31 cellular contexts compared by ENCODE assay signal in the genomic region with DNA sequence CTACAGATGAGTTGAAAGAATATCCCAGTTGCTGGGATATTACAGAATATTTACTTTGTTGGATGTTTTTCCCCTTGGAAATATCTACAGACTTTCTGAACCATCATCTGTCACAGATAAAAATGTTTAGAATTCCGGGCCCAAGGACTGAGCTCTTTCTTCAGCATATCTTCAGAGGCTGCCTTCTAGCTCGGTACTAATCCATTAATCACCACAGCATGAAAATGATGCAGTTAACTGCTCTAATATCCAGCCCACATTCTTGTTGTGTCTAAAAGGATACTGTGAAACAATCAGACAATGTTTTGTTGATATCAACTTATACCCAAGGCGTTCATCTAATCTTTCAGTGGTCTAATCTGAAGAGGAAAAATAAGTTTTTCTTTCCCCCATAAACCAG.
"Had no signal": no experiment of that assay in that cellular context is flagged by ENCODE, and none has a peak within 500 bp of the region (broad histone marks: within the 10 kb centered on the region; RNA-seq: fewer than 3 reads in every experiment).

No MANE protein-coding gene starts in this region.

- H3K27me3 ChIP-seq: breast epithelium, cardiac muscle cell, colonic mucosa, esophagus squamous epithelium had no signal

- H3K36me3 ChIP-seq: cardiac muscle cell, colonic mucosa, esophagus squamous epithelium, WERI-Rb-1 had no signal

- H3K27ac ChIP-seq: breast epithelium, cardiac muscle cell, colonic mucosa, epithelial cell of prostate, esophagus squamous epithelium, WERI-Rb-1 had no signal

- H3K4me3 ChIP-seq: breast epithelium, cardiac muscle cell, colonic mucosa, esophagus squamous epithelium had no signal

- H3K4me3 Mint-ChIP-seq: activated B cell treated with CpG ODN at 0.5 μM for 24 hours; activated CD8-positive, alpha-beta T cell treated with anti-CD3 and anti-CD28 coated beads for 36 hours; activated naive CD8-positive, alpha-beta T cell; activated T-cell treated with anti-CD3 and anti-CD28 coated beads, Interleukin-2, amount 50 U/mL, for 4 hours; activated T-helper 17 cell treated with anti-CD3 and anti-CD28 coated beads, Interleukin-2, amount 50 U/mL, for 72 hours; brain; T-helper 17 cell; T-helper 2 cell treated with Interferon-gamma antibody and Interleukin-4, amounts not matched to agents 5 μg/mL and 100 μg/mL, for 36 hours had no signal

- H3K4me1 Mint-ChIP-seq: activated B cell treated with CpG ODN at 0.5 μM for 24 hours; activated T-helper 17 cell treated with anti-CD3 and anti-CD28 coated beads, Interleukin-2, amount 50 U/mL, for 72 hours; brain; T-helper 17 cell had no signal

- DNase-seq: activated B cell treated with CpG ODN at 0.5 μM for 24 hours; activated CD4-positive, alpha-beta T cell treated with anti-CD3 and anti-CD28 coated beads for 48 hours; activated CD4-positive, alpha-beta T cell treated with anti-CD3 and anti-CD28 coated beads, Interleukin-2, amount 50 U/mL, for 1 hour; activated CD4-positive, alpha-beta T cell treated with anti-CD3 and anti-CD28 coated beads, Interleukin-2, amount 50 U/mL, for 48 hours; activated CD8-positive, alpha-beta memory T cell treated with anti-CD3 and anti-CD28 coated beads for 24 hours; activated CD8-positive, alpha-beta T cell treated with anti-CD3 and anti-CD28 coated beads for 36 hours; activated effector memory CD4-positive, alpha-beta T cell treated with Interleukin-2 at 50 U/mL for 16 hours; activated gamma-delta T cell treated with Interleukin-2 at 50 U/mL for 16 hours; activated naive CD4-positive, alpha-beta T cell treated with anti-CD3 and anti-CD28 coated beads, Interleukin-2, amount 50 U/mL, for 16 hours; activated naive CD4-positive, alpha-beta T cell treated with Interleukin-2 at 50 U/mL for 16 hours; activated T-cell treated with anti-CD3 and anti-CD28 coated beads, Interleukin-2, amount 50 U/mL, for 4 hours; amygdala; aorta; central memory CD4-positive, alpha-beta T cell; cerebellar nuclear complex; colonic mucosa; effector CD8-positive, alpha-beta T cell; esophagus squamous epithelium; foreskin fibroblast; head of caudate nucleus; T-helper 17 cell; T1000; WERI-Rb-1 had no signal

- FAIRE-seq: endothelial cell of umbilical vein had no signal

- H3K27ac Mint-ChIP-seq: activated B cell treated with CpG ODN at 0.5 μM for 24 hours; activated CD8-positive, alpha-beta T cell treated with anti-CD3 and anti-CD28 coated beads for 36 hours; activated naive CD8-positive, alpha-beta T cell; activated T-helper 17 cell treated with anti-CD3 and anti-CD28 coated beads, Interleukin-2, amount 50 U/mL, for 72 hours; brain; T-helper 17 cell; T-helper 2 cell treated with Interferon-gamma antibody and Interleukin-4, amounts not matched to agents 5 μg/mL and 100 μg/mL, for 36 hours had no signal

- H3K9me3 ChIP-seq: breast epithelium, colonic mucosa, esophagus squamous epithelium had no signal

- H3K4me1 ChIP-seq: breast epithelium, colonic mucosa, esophagus squamous epithelium had no signal

- H3K9me3 Mint-ChIP-seq: activated B cell treated with CpG ODN at 0.5 μM for 24 hours; activated CD8-positive, alpha-beta T cell treated with anti-CD3 and anti-CD28 coated beads for 36 hours; activated T-cell treated with anti-CD3 and anti-CD28 coated beads, Interleukin-2, amount 50 U/mL, for 4 hours; activated T-helper 17 cell treated with anti-CD3 and anti-CD28 coated beads, Interleukin-2, amount 50 U/mL, for 72 hours; brain; T-helper 2 cell treated with Interferon-gamma antibody and Interleukin-4, amounts not matched to agents 5 μg/mL and 100 μg/mL, for 36 hours had no signal

- H3K27me3 Mint-ChIP-seq: activated B cell treated with CpG ODN at 0.5 μM for 24 hours; activated CD8-positive, alpha-beta T cell treated with anti-CD3 and anti-CD28 coated beads for 36 hours; activated naive CD8-positive, alpha-beta T cell; activated T-helper 17 cell treated with anti-CD3 and anti-CD28 coated beads, Interleukin-2, amount 50 U/mL, for 72 hours; brain; T-helper 17 cell had no signal
